ENCODE assay signal across 9 cellular contexts in genomic region chr20:44089987-44090674, GRCh38.
DNase-seq lines count a peak whose midpoint lies in the region; ATAC-seq, FAIRE-seq and TF ChIP-seq lines count a peak whose summit lies in the region.
"Had no signal": no experiment of that assay in that cellular context is flagged by ENCODE, and none has a peak within 500 bp of the region (broad histone marks: within the 10 kb centered on the region; RNA-seq: fewer than 3 reads in every experiment).

No MANE protein-coding gene starts in this region.

- DNase-seq in CD14-positive monocyte (ENCODE audit: low spot score) = peak; percentile 60
- DNase-seq in HCT116 (ENCODE audit: low read depth, low spot score) = peak; percentile 61
- peak; percentile 96 for DNase-seq in RWPE1 (ENCODE audit: low spot score)
- peak; percentile 88 for DNase-seq in keratinocyte (ENCODE audit: low read depth, low spot score)
- no peak for DNase-seq in activated T-cell treated with anti-CD3 and anti-CD28 coated beads, Interleukin-2, amount 50 U/mL, for 1 hour
- no peak for DNase-seq in spleen

- TF ChIP-seq CTCF in CD14-positive monocyte (IDR thresholded peaks at IDR 0.05) = no peak
- no peak for TF ChIP-seq CTCF in HCT116 (IDR thresholded peaks at IDR 0.05 in 2 of 3, conservative IDR thresholded peaks at IDR 0.05 in 1 of 3; ENCODE audit: borderline replicate concordance in 1 of 3, insufficient read depth in 1 of 3, low read depth in 2 of 3, low read length in 2 of 3)
- no peak for TF ChIP-seq CTCF in RWPE1 (conservative IDR thresholded peaks at IDR 0.05; ENCODE audit: low read depth)
- no peak for TF ChIP-seq CTCF in keratinocyte (optimal IDR thresholded peaks at IDR 0.05 in 1 of 3, IDR thresholded peaks at IDR 0.05 in 1 of 3, conservative IDR thresholded peaks at IDR 0.05 in 1 of 3; ENCODE audit: extremely low read depth in 1 of 3, insufficient read depth in 2 of 3, low read length in 3 of 3)
- TF ChIP-seq CTCF in spleen (IDR thresholded peaks at IDR 0.05 in 8 of 11, conservative IDR thresholded peaks at IDR 0.05 in 3 of 11) = no peak

- H3K9me1 ChIP-seq in keratinocyte (ENCODE audit: control insufficient read depth, extremely low read depth, insufficient read depth, low read length) = no peaks in the 10 kb centered on the region

- H3K4me1 Mint-ChIP-seq in CD14-positive monocyte = peaks cover 9% of the 10 kb centered on the region

- TF ChIP-seq RAD21 in HCT116 (IDR thresholded peaks at IDR 0.05; ENCODE audit: low read depth) = no peak

- H3K4me2 ChIP-seq in HCT116 (ENCODE audit: low read length) (peak overlapping the region; percentile 50), keratinocyte (ENCODE audit: control insufficient read depth, extremely low read depth, insufficient read depth, low read depth, low read length) (peak overlapping the region; percentile 59)

- no peak overlapping the region for H3K4me3 ChIP-seq in HCT116 (replicated peaks in 1 of 2; ENCODE audit: low read depth in 1 of 2, low read length in 2 of 2)
- no peak overlapping the region for H3K4me3 ChIP-seq in keratinocyte (ENCODE audit: control insufficient read depth in 2 of 3, extremely low read depth in 1 of 3, insufficient read depth in 2 of 3, low read depth in 1 of 3, low read length in 3 of 3)
- no peak overlapping the region for H3K4me3 ChIP-seq in spleen

- H3K27me3 Mint-ChIP-seq in CD14-positive monocyte (ENCODE audit: low read depth in 3 of 3) = peaks cover 9 to 16% (median 16%) of the 10 kb centered on the region in 3 donors

- peak overlapping the region in 3 of 7 donors; percentile 7 to 71 (median 53) for H3K27ac Mint-ChIP-seq in CD14-positive monocyte

- peaks cover 0 to 3% (median 0%) of the 10 kb centered on the region in 7 donors for H3K9me3 Mint-ChIP-seq in CD14-positive monocyte

- POLR2A ChIA-PET in HCT116 (lab: Charles Lee) (no interaction called here), RWPE1 (lab: Yijun Ruan, JAX; ENCODE audit: low non-redundant PET) (no interaction called here)

- no peaks in the 10 kb centered on the region for H3K79me2 ChIP-seq in HCT116 (ENCODE audit: insufficient read depth, low read length)
- H3K79me2 ChIP-seq in keratinocyte (ENCODE audit: control insufficient read depth, insufficient read depth, low read length) = no peaks in the 10 kb centered on the region
- H3K79me2 ChIP-seq: parathyroid adenoma had no signal

- peak overlapping the region; percentile 88 for H2AFZ ChIP-seq in HCT116 (ENCODE audit: low read depth, low read length, poor library complexity, severe bottlenecking)
- peak overlapping the region; percentile 82 for H2AFZ ChIP-seq in keratinocyte (ENCODE audit: control insufficient read depth, low read length)

- RAD21 ChIA-PET in HCT116 (lab: Charles Lee; ENCODE audit: low non-redundant PET in 1 of 2, low total read pairs in 2 of 2, uncharacterized antibody in 2 of 2, unreplicated experiment in 2 of 2) = no interaction called here

- CTCF ChIA-PET in HCT116 (lab: Charles Lee) = interaction anchor here (1.4 to 2.9 kb wide), 3 partner anchors 34 to 641 kb away, joined by 3 to 9 read pairs (median 7); no protein-coding TSS in a partner anchor
- CTCF ChIA-PET in RWPE1 (lab: Yijun Ruan, JAX) = interaction anchor here (0.6 to 2.4 kb wide), 3 partner anchors 48 to 424 kb away, joined by 3 to 8 read pairs (median 7); no protein-coding TSS in a partner anchor

- H3K9ac ChIP-seq in HCT116 (ENCODE audit: low read length) (no peak overlapping the region), keratinocyte (ENCODE audit: control insufficient read depth, extremely low read depth, insufficient read depth, low read length) (no peak overlapping the region)
- H3K9ac ChIP-seq: parathyroid adenoma had no signal

- H3K36me3 Mint-ChIP-seq in CD14-positive monocyte = no peaks in the 10 kb centered on the region

- peak; percentile 97 for FAIRE-seq in keratinocyte (lab: Jason Lieb, UNC)

- H3K27ac ChIP-seq in HCT116 (ENCODE audit: low read depth, low read length) = no peak overlapping the region
- H3K27ac ChIP-seq in RWPE1 = peak overlapping the region; percentile 20; the same call in 1 of the 2 replicates
- peak overlapping the region; percentile 44 for H3K27ac ChIP-seq in keratinocyte (ENCODE audit: control insufficient read depth, insufficient read depth, low read length)
- H3K27ac ChIP-seq in spleen = no peak overlapping the region
- H3K27ac ChIP-seq: parathyroid adenoma had no signal

- no peak overlapping the region for H3K4me3 Mint-ChIP-seq in CD14-positive monocyte

- intact Hi-C loops in CD14-positive monocyte (cut with micrococcal nuclease) = loop anchor here in 1 of 2 donors (10.0 kb wide), 1 partner anchor 555 kb away; no protein-coding TSS in a partner anchor
- intact Hi-C loops in HCT116 (cut with micrococcal nuclease) = loop anchor here (10.0 kb wide), 1 partner anchor 175 kb away; the partner anchor contains the start of gene TOX2
- intact Hi-C loops in spleen (cut with DNase I; ENCODE audit: low total_unique reads) = loop anchor here (10.0 kb wide), 1 partner anchor 635 kb away; the partner anchor contains the start of gene SRSF6

- TF ChIP-seq POLR2A in HCT116 (IDR thresholded peaks at IDR 0.05; ENCODE audit: borderline replicate concordance, extremely low read depth, insufficient read depth, insufficient read length) (peak; percentile 41), spleen (IDR thresholded peaks at IDR 0.05) (no peak)

- dilution Hi-C loops in keratinocyte (cut with MboI; ENCODE audit: extremely low pct_ligation_motif_present, low sequenced_read_pairs) = no loop called here

- BruUV-seq in HCT116 (replicated peaks; lab: Mats Ljungman, UMichigan) = no TSS peak

- no peaks in the 10 kb centered on the region for H3K9me2 ChIP-seq in HCT116 (ENCODE audit: insufficient read depth)

- H3K36me3 ChIP-seq in HCT116 (ENCODE audit: control insufficient read depth in 1 of 2, insufficient read depth in 2 of 2, low read length in 2 of 2) (no peaks in the 10 kb centered on the region), keratinocyte (ENCODE audit: control insufficient read depth in 2 of 2, extremely low read depth in 1 of 2, insufficient read depth in 2 of 2, low read length in 2 of 2) (no peaks in the 10 kb centered on the region), spleen (no peaks in the 10 kb centered on the region)

- peak; percentile 84 for ATAC-seq in HCT116
- ATAC-seq in HG02973 (IDR thresholded peaks at IDR 0.05; ENCODE audit: unreplicated experiment) = no peak
- ATAC-seq in HG03571 (IDR thresholded peaks at IDR 0.05; ENCODE audit: unreplicated experiment) = no peak

- 56 to 68% (median 62%) methylated on average over 7 of the region's 7 CpGs for WGBS in spleen, 5 donors

- H3K9me3 ChIP-seq in HCT116 (ENCODE audit: control insufficient read depth in 1 of 2, insufficient read depth in 1 of 2, low read depth in 1 of 2, low read length in 2 of 2) (no peaks in the 10 kb centered on the region), keratinocyte (ENCODE audit: control insufficient read depth, low read depth, low read length) (no peaks in the 10 kb centered on the region), spleen (no peaks in the 10 kb centered on the region)

- H3K27me3 ChIP-seq in HCT116 (ENCODE audit: insufficient read depth, low read length) (no peaks in the 10 kb centered on the region), keratinocyte (ENCODE audit: control insufficient read depth, extremely low read depth, insufficient read depth, low read length) (no peaks in the 10 kb centered on the region), spleen (replicated peaks in 1 of 7) (peaks cover 0 to 28% (median 4%) of the 10 kb centered on the region in 7 donors)

- H3K4me1 ChIP-seq in HCT116 (ENCODE audit: control insufficient read depth in 1 of 2, insufficient read depth in 2 of 2, low read length in 2 of 2) (peaks cover 8 to 21% of the 10 kb centered on the region in 2 experiments; a peak in 3 of 4 replicates), keratinocyte (ENCODE audit: control insufficient read depth, extremely low read depth, insufficient read depth, low read length) (peaks cover 24% of the 10 kb centered on the region), spleen (no peaks in the 10 kb centered on the region)
- H3K4me1 ChIP-seq: parathyroid adenoma had no signal

- H4K20me1 ChIP-seq in HCT116 (ENCODE audit: insufficient read depth) = no peaks in the 10 kb centered on the region
- no peaks in the 10 kb centered on the region for H4K20me1 ChIP-seq in keratinocyte (ENCODE audit: control insufficient read depth, extremely low read depth, insufficient read depth, low read length)

TF ChIP-seq in HCT116, 20 proteins besides CTCF, POLR2A, EP300 and RAD21 (continues in another document):
- TF ChIP-seq YY1 (IDR thresholded peaks at IDR 0.05; ENCODE audit: extremely low read depth, insufficient replicate concordance, low read depth, low read length) (no peak), CBX3 (IDR thresholded peaks at IDR 0.05; ENCODE audit: low read depth) (no peak), JUND (IDR thresholded peaks at IDR 0.05) (no peak), SP1 (IDR thresholded peaks at IDR 0.05; ENCODE audit: low read depth) (peak; percentile 75), MAX (IDR thresholded peaks at IDR 0.05) (no peak), ZFX (IDR thresholded peaks at IDR 0.05) (no peak), FOSL1 (IDR thresholded peaks at IDR 0.05; ENCODE audit: low read depth) (no peak)

Comparison
In these comparisons a context has a peak if more than half of its experiments do, and no peak if none do; other contexts are left out.
1. DNase-seq: peak in CD14-positive monocyte (single experiment), HCT116 (single experiment), RWPE1 (single experiment) and keratinocyte (single experiment); none in activated T-cell treated with anti-CD3 and anti-CD28 coated beads, Interleukin-2, amount 50 U/mL, for 1 hour (single experiment) and spleen (single experiment).
2. H3K27ac ChIP-seq: peak in RWPE1 (single experiment) and keratinocyte (single experiment); none in HCT116 (single experiment) and spleen (0 of 8).